7 cellular contexts compared by ENCODE assay signal in the genomic region with DNA sequence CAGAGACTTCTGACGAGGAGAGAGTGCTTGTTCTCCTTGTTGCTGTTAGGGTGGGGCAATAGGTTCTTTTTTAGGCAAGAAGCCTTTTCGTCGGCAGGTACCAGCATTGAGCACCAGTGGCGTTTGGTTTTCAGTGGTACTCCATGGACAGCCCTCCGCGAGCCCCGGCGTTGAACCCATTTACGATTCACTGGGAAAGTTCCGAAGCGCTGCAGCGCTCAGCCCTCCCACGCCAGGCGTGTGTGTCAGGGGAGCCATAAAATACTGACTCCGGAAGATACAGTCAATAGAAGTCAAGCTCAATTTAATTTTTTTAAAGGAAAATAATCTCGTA. TPM values are rescaled to one million over a fixed set of nuclear protein-coding genes. Genes with fewer than 3 reads are reported as not detected.
A peak's percentile ranks its signal among the peaks of the same experiment; 100 is the strongest.
DNase-seq lines count a peak whose midpoint lies in the region; ATAC-seq and TF ChIP-seq lines count a peak whose summit lies in the region.

No MANE protein-coding gene starts in this region.

- H3K27ac Mint-ChIP-seq in HFFc6, result peak overlapping the region; percentile 96
- peak overlapping the region; percentile 89 to 92 for H3K27ac Mint-ChIP-seq in T-cell
- peak overlapping the region; percentile 88 to 97 (median 93) for H3K27ac Mint-ChIP-seq in naive thymus-derived CD8-positive, alpha-beta T cell

- H3K36me3 ChIP-seq in tibial nerve, result no peaks in the 10 kb centered on the region

- TF ChIP-seq EP300 in tibial nerve (IDR thresholded peaks at IDR 0.05), result peak in 1 of 2 donors; percentile 6

- TF ChIP-seq POLR2A in tibial nerve (IDR thresholded peaks at IDR 0.05), result no peak

- no peaks in the 10 kb centered on the region for H3K9me3 ChIP-seq in tibial nerve

- H3K27ac ChIP-seq in tibial nerve, result peak overlapping the region; percentile 73 to 99 (median 98)

- 0% methylated on average over 15 to 16 of the region's 16 CpGs for WGBS in tibial nerve, 2 donors

- H3K27me3 ChIP-seq in tibial nerve, result no peaks in the 10 kb centered on the region

- DNase-seq in HFFc6, result no peak
- peak in 4 of 34 experiments; percentile 23 to 31 (median 30) for DNase-seq in T-cell
- DNase-seq in effector CD8-positive, alpha-beta T cell (lab: John Stamatoyannopoulos, UW), result peak; percentile 56
- DNase-seq in naive thymus-derived CD8-positive, alpha-beta T cell, result peak in 1 of 10 donors; percentile 30
- DNase-seq in tibial nerve (ENCODE audit: low spot score in 2 of 2), result no peak
- DNase-seq in NK-92 treated with Interleukin-12 subunit alpha and Interleukin-12 subunit beta, amount 100 ng/mL, for 24 hours (lab: John Stamatoyannopoulos, UW), result no peak

- no peak overlapping the region; the same call in 1 of the 2 replicates for H3K4me3 Mint-ChIP-seq in HFFc6
- no peak overlapping the region for H3K4me3 Mint-ChIP-seq in T-cell
- peak overlapping the region in 1 of 10 donors; percentile 95 for H3K4me3 Mint-ChIP-seq in naive thymus-derived CD8-positive, alpha-beta T cell

- CTCF ChIA-PET in T-cell (lab: Charles Lee), result interaction anchor here in 1 of 2 donors (1.5 kb wide), 1 partner anchor 488 kb away, joined by 4 read pairs; the partner anchor contains the start of gene ESCO1

- H3K4me1 Mint-ChIP-seq in HFFc6 (ENCODE audit: low read depth), result peaks cover 38% of the 10 kb centered on the region
- peaks cover 5 to 10% (median 9%) of the 10 kb centered on the region in 3 donors for H3K4me1 Mint-ChIP-seq in T-cell
- H3K4me1 Mint-ChIP-seq in naive thymus-derived CD8-positive, alpha-beta T cell, result peaks cover 6 to 14% (median 6%) of the 10 kb centered on the region in 4 donors

- POLR2A ChIA-PET in T-cell (lab: Charles Lee), result interaction anchor here in 1 of 2 donors (1.0 kb wide), 1 partner anchor 489 kb away, joined by 4 read pairs; the partner anchor contains the start of gene ESCO1
- POLR2A ChIA-PET in naive thymus-derived CD8-positive, alpha-beta T cell (lab: Charles Lee), result interaction anchor here (0.9 to 1.6 kb wide), 9 partner anchors 34 to 488 kb away, joined by 3 to 9 read pairs (median 4); partner anchors contain the start of gene ESCO1

- no peaks in the 10 kb centered on the region; the same call in 1 of the 2 replicates for H3K27me3 Mint-ChIP-seq in HFFc6 (ENCODE audit: insufficient read depth)
- no peaks in the 10 kb centered on the region for H3K27me3 Mint-ChIP-seq in T-cell
- no peaks in the 10 kb centered on the region for H3K27me3 Mint-ChIP-seq in naive thymus-derived CD8-positive, alpha-beta T cell

- H3K4me3 ChIP-seq in tibial nerve, result peak overlapping the region; percentile 47 to 95 (median 85)

- ATAC-seq in T-cell (replicated peaks in 1 of 4) (peak; percentile 35 to 52 (median 41)), GM21825 (IDR thresholded peaks at IDR 0.05; ENCODE audit: unreplicated experiment) (no peak)
- peak; percentile 51 to 54 for ATAC-seq in naive thymus-derived CD8-positive, alpha-beta T cell

- no peak for TF ChIP-seq CTCF in HFFc6 (IDR thresholded peaks at IDR 0.05)
- peak in 1 of 5 experiments; percentile 35 for TF ChIP-seq CTCF in tibial nerve (IDR thresholded peaks at IDR 0.05)

- H3K9me3 Mint-ChIP-seq in HFFc6, result no peaks in the 10 kb centered on the region
- no peaks in the 10 kb centered on the region for H3K9me3 Mint-ChIP-seq in T-cell
- H3K9me3 Mint-ChIP-seq in naive thymus-derived CD8-positive, alpha-beta T cell, result no peaks in the 10 kb centered on the region

- H3K36me3 Mint-ChIP-seq in HFFc6 (ENCODE audit: low read depth) (peaks cover 12% of the 10 kb centered on the region), T-cell (peaks cover 5% of the 10 kb centered on the region)
- H3K36me3 Mint-ChIP-seq in naive thymus-derived CD8-positive, alpha-beta T cell, result peaks cover under 1 to 5% (median 2%) of the 10 kb centered on the region in 3 donors

- H3K4me1 ChIP-seq in tibial nerve, result peaks cover 0 to 46% (median 20%) of the 10 kb centered on the region in 4 donors

RNA-seq across cellular contexts. Expression of gene ROCK1, which starts 0.5 kb away (rescaled TPM):
- 10 to 100 TPM; 64.8 to 71.7 (median 67.1) TPM for total RNA-seq in HFFc6 (2021; fragmentation: NEBNext Ultra II Directional; extraction: Animal tissue kit (Norgen Biotek cat#: 25700))
- total RNA-seq in T-cell (100 to 1,000 TPM in 1 of 5 donors, 10 to 100 TPM in 4; 58.1 to 102 (median 64.2) TPM), tibial nerve (10 to 100 TPM; 78.3 to 94.6 (median 91.4) TPM)
- 10 to 100 TPM; 82.1 to 84.3 TPM for total RNA-seq in naive thymus-derived CD8-positive, alpha-beta T cell
- 10 to 100 TPM; 20.0 to 28.9 (median 27.7) TPM for polyA plus RNA-seq in naive thymus-derived CD8-positive, alpha-beta T cell
